Comparison of ENCODE assay signal across 8 cellular contexts in the genomic region with DNA sequence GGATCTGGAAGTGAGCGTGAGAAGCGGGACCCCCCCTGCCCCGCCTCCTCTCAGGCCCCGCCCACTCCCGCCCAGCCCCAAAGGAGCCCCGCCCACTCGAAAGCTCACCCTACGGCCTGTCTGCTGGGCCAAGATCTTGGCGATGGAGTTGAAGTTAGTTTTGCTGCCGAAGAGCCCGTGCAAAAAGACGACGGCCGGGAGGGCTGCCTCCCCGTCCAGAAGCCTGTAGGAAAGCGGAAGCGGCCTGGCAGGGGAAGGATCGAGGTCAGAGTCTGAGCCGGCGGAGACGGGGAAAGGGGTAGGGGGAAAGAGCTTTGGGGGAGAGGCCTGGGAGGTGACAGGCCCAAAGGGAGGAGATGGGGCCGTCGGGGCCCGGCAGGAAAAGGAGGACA. TPM values are rescaled to one million over a fixed set of nuclear protein-coding genes. Genes with fewer than 3 reads are reported as not detected.
DNase-seq lines count a peak whose midpoint lies in the region; ATAC-seq and TF ChIP-seq lines count a peak whose summit lies in the region.

No MANE protein-coding gene starts in this region.

- ATAC-seq in GM18907 (IDR thresholded peaks at IDR 0.05; ENCODE audit: unreplicated experiment) = peak; percentile 22
- ATAC-seq in HG03565 (IDR thresholded peaks at IDR 0.05; ENCODE audit: unreplicated experiment) = no peak

- peak overlapping the region; percentile 79 to 88 for H3K4me3 ChIP-seq in cardiac fibroblast (replicated peaks in 1 of 2; ENCODE audit: low read depth in 2 of 2, low read length in 2 of 2)

- TF ChIP-seq CTCF in VCaP (conservative IDR thresholded peaks at IDR 0.05) (no peak), cardiac fibroblast (IDR thresholded peaks at IDR 0.05; ENCODE audit: low read depth, low read length) (no peak)

- DNase-seq in AG08395 (ENCODE audit: low spot score) = peak; percentile 82
- DNase-seq in LHCN-M2 (ENCODE audit: low read depth) = peak; percentile 56
- peak; percentile 54 to 69 for DNase-seq in cardiac fibroblast (ENCODE audit: low read depth in 2 of 2)
- DNase-seq in iris pigment epithelial cell (ENCODE audit: low read depth) = peak; percentile 58
- DNase-seq in stimulated activated CD4-positive, alpha-beta T cell treated with anti-CD3 and anti-CD28 coated beads, Interleukin-12 subunit alpha, Interleukin-12 subunit beta, amount 100 ng/mL, for 4 hours = peak; percentile 71

- peak overlapping the region; percentile 99 for H3K27ac ChIP-seq in VCaP

RNA-seq across cellular contexts. Expression of a gene that starts 0.4 kb away (rescaled TPM):
- 34.5 and 40.1 TPM in 2 replicates for total RNA-seq in LHCN-M2 (2014; rRNA removed)
- polyA plus RNA-seq in LHCN-M2 (2012) = 25.5 TPM

RNA-seq across cellular contexts. Expression of a gene that starts 18.7 kb away (rescaled TPM):
- total RNA-seq in LHCN-M2 (2014; rRNA removed) = 80.0 and 100 TPM in 2 replicates
- polyA plus RNA-seq in LHCN-M2 (2012) = 11.2 TPM

RNA-seq across cellular contexts. Expression of a gene that starts 31.9 kb away (rescaled TPM):
- total RNA-seq in LHCN-M2 (2014; rRNA removed) = not detected in 2 replicates
- polyA plus RNA-seq in LHCN-M2 (2012) = not detected

RNA-seq across cellular contexts. Expression of a gene that starts 54.8 kb away (rescaled TPM):
- total RNA-seq in LHCN-M2 (2014; rRNA removed) = 69.3 and 82.6 TPM in 2 replicates
- polyA plus RNA-seq in LHCN-M2 (2012) = 91.3 TPM

RNA-seq across cellular contexts. Expression of a gene that starts 55.0 kb away (rescaled TPM):
- total RNA-seq in LHCN-M2 (2014; rRNA removed) = 3.9 and 5.5 TPM in 2 replicates
- 17.3 TPM for polyA plus RNA-seq in LHCN-M2 (2012)
